ENCODE assay signal across 28 cellular contexts in genomic region chr17:20097362-20097761, GRCh38.
"Had no signal": no experiment of that assay in that cellular context is flagged by ENCODE, and none has a peak within 500 bp of the region (broad histone marks: within the 10 kb centered on the region; RNA-seq: fewer than 3 reads in every experiment).

No MANE protein-coding gene starts in this region.

- H3K27me3 ChIP-seq: breast epithelium had no signal

- DNase-seq: activated CD4-positive, alpha-beta memory T cell treated with anti-CD3 and anti-CD28 coated beads, Interleukin-2, amount 10 ng/mL, durations not matched to agents 7 days and 5 days; activated CD4-positive, alpha-beta T cell treated with anti-CD3 and anti-CD28 coated beads, Interleukin-2, amount 50 U/mL, for 1 hour; activated CD4-positive, CD25-positive, alpha-beta regulatory T cell; activated gamma-delta T cell treated with Interleukin-2 at 50 U/mL for 16 hours; activated naive CD4-positive, alpha-beta T cell treated with anti-CD3 and anti-CD28 coated beads, Interleukin-2, amount 10 ng/mL, durations not matched to agents 7 days and 5 days; activated naive CD8-positive, alpha-beta T cell treated with anti-CD3 and anti-CD28 coated beads for 36 hours; activated T-cell treated with anti-CD3 and anti-CD28 coated beads for 4 hours; activated T-cell treated with anti-CD3 and anti-CD28 coated beads, Interleukin-2, amount 50 U/mL, for 48 hours; anterior cingulate cortex; central memory CD4-positive, alpha-beta T cell; Kasumi-1; KBM-7; NCI-H1092; NCI-H1417 treated with DMSO at 0.1 percent for 48 hours; NCI-H1694; NCI-H2029; NCI-H2107; NCI-H446 treated with DMSO at 0.1 percent for 48 hours; NCI-H69; NK-92 treated with Interleukin-12 subunit alpha and Interleukin-12 subunit beta, amount 100 ng/mL, for 24 hours; OCI-M1; RPMI8226; T-cell; T-helper 2 cell; T1000 had no signal

- H3K27ac ChIP-seq: breast epithelium, SK-N-MC, VCaP had no signal

- H3K9me3 ChIP-seq: breast epithelium had no signal

- H3K36me3 ChIP-seq: breast epithelium had no signal

- H3K4me3 ChIP-seq: breast epithelium, SK-N-MC had no signal

- H3K4me1 ChIP-seq: breast epithelium had no signal
